8 cellular contexts compared by ENCODE assay signal in genomic region chr9:34546834-34547827, GRCh38. TPM values are rescaled to one million over a fixed set of nuclear protein-coding genes. Genes with fewer than 3 reads are reported as not detected.
DNase-seq lines count a peak whose midpoint lies in the region; ATAC-seq and TF ChIP-seq lines count a peak whose summit lies in the region.

No MANE protein-coding gene starts in this region.

- no peaks in the 10 kb centered on the region for H3K36me3 ChIP-seq in breast epithelium

- no peak overlapping the region for H3K27ac ChIP-seq in breast epithelium

- ATAC-seq in T-cell (replicated peaks in 1 of 4): peak in 2 of 4 experiments; percentile 38 to 40

- peaks cover 22 to 23% of the 10 kb centered on the region in 2 donors for H3K27me3 Mint-ChIP-seq in T-cell

- no peaks in the 10 kb centered on the region for H3K9me3 Mint-ChIP-seq in T-cell

- no peaks in the 10 kb centered on the region for H3K36me3 Mint-ChIP-seq in T-cell

- H3K27ac Mint-ChIP-seq in T-cell: no peak overlapping the region

- peaks cover 0 to 10% (median 0%) of the 10 kb centered on the region in 3 donors for H3K4me1 Mint-ChIP-seq in T-cell

- H3K9me3 ChIP-seq in breast epithelium: no peaks in the 10 kb centered on the region

- no peaks in the 10 kb centered on the region for H3K4me1 ChIP-seq in breast epithelium

- H3K4me3 Mint-ChIP-seq in T-cell: no peak overlapping the region

- no peaks in the 10 kb centered on the region for H3K27me3 ChIP-seq in breast epithelium

- intact Hi-C loops in breast epithelium (cut with DNase I; ENCODE audit: low total_unique reads): loop anchor here (5.0 to 10.0 kb wide), 2 partner anchors 58 to 155 kb away; no protein-coding TSS in a partner anchor

- POLR2A ChIA-PET in T-cell (lab: Charles Lee): no interaction called here

- no peak overlapping the region for H3K4me3 ChIP-seq in LNCaP clone FGC (ENCODE audit: low read depth, low read length)
- no peak overlapping the region for H3K4me3 ChIP-seq in breast epithelium

- DNase-seq in DMS53 (lab: John Stamatoyannopoulos, UW): peak; percentile 77
- DNase-seq in LNCaP clone FGC (ENCODE audit: low read depth): peak; percentile 52
- peak in 23 of 34 experiments; percentile 9 to 42 (median 32) for DNase-seq in T-cell
- DNase-seq in breast epithelium (ENCODE audit: low spot score in 2 of 2): no peak
- DNase-seq in iris pigment epithelial cell (ENCODE audit: low read depth): peak; percentile 78
- DNase-seq in stimulated activated CD4-positive, alpha-beta T cell treated with anti-CD3 and anti-CD28 coated beads, Interleukin-15, amount 100 ng/mL, for 48 hours (ENCODE audit: low read depth in 2 of 2): peak; percentile 42 to 55
- DNase-seq in cortex of kidney (lab: John Stamatoyannopoulos, UW): no peak
- no peak for DNase-seq in NK-92 (lab: John Stamatoyannopoulos, UW; ENCODE audit: unreplicated experiment)

- CTCF ChIA-PET in T-cell (lab: Charles Lee): no interaction called here

- TF ChIP-seq CTCF in LNCaP clone FGC (IDR thresholded peaks at IDR 0.05; ENCODE audit: control insufficient read depth, extremely low read depth, insufficient read depth) (peak; percentile 70), breast epithelium (IDR thresholded peaks at IDR 0.05) (peak; percentile 71 to 73 (median 72))

- no peak for TF ChIP-seq POLR2A in breast epithelium (IDR thresholded peaks at IDR 0.05)

RNA-seq across cellular contexts. Expression of gene ENHO, which starts 24.3 kb away (rescaled TPM):
- total RNA-seq in T-cell (under 1 TPM in 2 of 5 donors, not detected in 3; 0.32 to 0.35 TPM), breast epithelium (1 to 10 TPM in 2 of 3 donors, under 1 TPM in 1; 0.33 to 5.4 (median 1.8) TPM)

RNA-seq across cellular contexts. Expression of gene CNTFR, which starts 42.4 kb away (rescaled TPM):
- not detected for total RNA-seq in T-cell
- 100 to 1,000 TPM in 1 of 3 donors, 10 to 100 TPM in 2; 11.3 to 103 (median 15.4) TPM for total RNA-seq in breast epithelium

Comparison
In these comparisons a context has a peak if more than half of its experiments do, and no peak if none do; other contexts are left out.
1. DNase-seq: peak in DMS53 (single experiment), LNCaP clone FGC (single experiment), T-cell (23 of 34), iris pigment epithelial cell (single experiment) and stimulated activated CD4-positive, alpha-beta T cell treated with anti-CD3 and anti-CD28 coated beads, Interleukin-15, amount 100 ng/mL, for 48 hours (2 of 2); none in breast epithelium (0 of 2), cortex of kidney (single experiment) and NK-92 (single experiment).
2. RNA of gene CNTFR, which starts 42.4 kb away (total RNA-seq): 11.3 to 103 TPM in breast epithelium; not detected in T-cell; every median in the first group is over 10 times any median in the second.